Comparison of ENCODE assay signal across 30 cellular contexts in the genomic region with DNA sequence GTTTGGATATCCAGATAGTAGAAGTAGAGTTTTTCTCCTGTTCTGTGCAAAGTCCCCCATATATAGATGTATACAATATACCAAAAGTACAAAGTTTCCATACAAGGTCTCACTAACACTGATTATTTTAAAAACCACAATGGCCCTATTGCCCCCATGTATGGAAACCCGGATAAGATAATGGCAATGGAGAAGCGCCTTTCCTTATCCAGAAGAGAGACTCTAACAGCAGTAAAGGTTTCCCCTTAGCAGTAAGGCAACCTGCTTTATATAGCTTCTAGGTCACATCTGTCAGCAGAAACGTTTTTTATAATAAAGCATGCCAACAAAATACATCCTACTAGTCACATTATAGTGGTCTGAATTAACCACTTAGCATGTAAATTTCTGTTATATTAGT.
"Had no signal": no experiment of that assay in that cellular context is flagged by ENCODE, and none has a peak within 500 bp of the region (broad histone marks: within the 10 kb centered on the region; RNA-seq: fewer than 3 reads in every experiment).

No MANE protein-coding gene starts in this region.

- H3K4me1 ChIP-seq: colonic mucosa, gastroesophageal sphincter, thyroid gland, upper lobe of left lung, vagina had no signal

- DNase-seq: activated CD4-positive, alpha-beta T cell treated with anti-CD3 and anti-CD28 coated beads for 4 hours; activated CD4-positive, alpha-beta T cell treated with anti-CD3 and anti-CD28 coated beads, Interleukin-2, amount 50 U/mL, for 4 hours; activated CD4-positive, CD25-positive, alpha-beta regulatory T cell; activated naive CD4-positive, alpha-beta T cell treated with Interleukin-2 at 50 U/mL for 16 hours; activated T-cell treated with anti-CD3 and anti-CD28 coated beads for 4 hours; activated T-cell treated with anti-CD3 and anti-CD28 coated beads, Interleukin-2, amount 50 U/mL, for 72 hours; anterior cingulate cortex; cerebellar nuclear complex; colonic mucosa; effector CD8-positive, alpha-beta T cell; islet precursor cell; mammary epithelial cell; naive B cell; nephron progenitor cell; ovary; stimulated activated CD4-positive, alpha-beta T cell treated with anti-CD3 and anti-CD28 coated beads, Interleukin-4, amount 100 ng/mL, for 4 hours; stimulated activated CD8-positive, alpha-beta memory T cell treated with anti-CD3 and anti-CD28 coated beads, Interleukin-4, amount 100 ng/mL, for 48 hours; stimulated activated naive B cell treated with anti-CD40 and anti-IgM and Interleukin-4, amounts not matched to agents 10 μg/mL and 1 μg/mL and 100 μg/mL, for 72 hours; stomach; thyroid gland; upper lobe of left lung had no signal

- H3K27me3 ChIP-seq: colonic mucosa, gastroesophageal sphincter, hepatocyte, neutrophil, ovary, stomach, thyroid gland, upper lobe of left lung, vagina had no signal

- H3K27ac ChIP-seq: colonic mucosa, gastroesophageal sphincter, hepatocyte, neutrophil, ovary, skin epidermis, stomach, thyroid gland, upper lobe of left lung, vagina had no signal

- H3K4me3 ChIP-seq: colonic mucosa, gastroesophageal sphincter, hepatocyte, ovary, skin epidermis, stomach, thyroid gland, upper lobe of left lung, vagina had no signal

- H2AFZ ChIP-seq: hepatocyte had no signal

- H3K4me2 ChIP-seq: hepatocyte had no signal

- H3K36me3 ChIP-seq: colonic mucosa, gastroesophageal sphincter, neutrophil, ovary, stomach, thyroid gland, upper lobe of left lung, vagina had no signal

- H3K9me3 ChIP-seq: colonic mucosa, gastroesophageal sphincter, neutrophil, ovary, thyroid gland, upper lobe of left lung, vagina had no signal

- ATAC-seq: activated T-cell treated with anti-CD3 and anti-CD28 coated beads, Interleukin-2, amount 50 U/mL, for 72 hours; gastroesophageal sphincter; sciatic nerve; stimulated activated naive B cell treated with anti-CD40 and anti-IgM and Interleukin-4, amounts not matched to agents 10 μg/mL and 1 μg/mL and 100 μg/mL, for 72 hours had no signal

- FAIRE-seq: bronchial epithelial cell, endometrium, TTC549 had no signal
